ENCODE assay signal across 1 cellular context in the genomic region with DNA sequence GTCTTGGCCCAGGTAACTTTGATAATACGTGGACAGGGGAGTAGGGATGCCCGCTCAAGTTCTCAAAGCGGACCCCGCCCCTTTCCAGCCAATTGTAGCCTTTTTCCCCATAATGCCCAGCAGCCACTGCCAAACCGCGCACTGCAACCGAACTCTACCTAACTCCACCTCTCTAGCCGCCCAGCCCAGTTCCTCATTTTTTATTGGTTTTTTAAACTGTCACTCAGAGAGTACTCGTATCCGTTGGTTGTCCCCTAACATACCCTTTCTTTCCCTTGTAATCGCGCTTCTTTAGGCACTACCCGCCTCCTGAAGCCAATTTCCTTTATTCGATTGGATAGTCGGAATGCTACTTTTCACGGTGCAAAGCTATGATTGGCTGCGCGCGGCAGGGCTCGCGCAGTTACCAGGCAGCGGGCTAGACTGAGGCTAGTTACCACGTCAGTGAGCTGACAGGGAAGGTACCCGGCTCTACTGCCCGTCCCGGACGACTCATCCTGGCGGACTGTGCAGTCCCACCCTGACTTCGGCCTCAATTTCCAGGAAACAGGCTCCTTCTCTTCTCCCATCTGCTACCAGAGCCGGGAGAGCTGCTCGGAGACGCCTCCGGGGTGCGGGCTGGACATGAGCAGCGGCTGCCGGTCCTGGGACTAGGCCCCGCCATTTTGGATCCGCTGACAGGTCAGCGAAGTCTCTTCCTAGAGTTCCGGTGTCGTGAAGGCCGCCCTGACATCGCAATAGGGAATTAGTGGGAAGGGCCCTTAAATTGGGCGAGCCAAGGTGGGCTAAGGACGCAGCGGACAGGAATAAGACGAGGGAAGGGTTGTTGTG.
A peak's percentile ranks its signal among the peaks of the same experiment; 100 is the strongest.
TF ChIP-seq lines count a peak whose summit lies in the region.

A gene with protein sequence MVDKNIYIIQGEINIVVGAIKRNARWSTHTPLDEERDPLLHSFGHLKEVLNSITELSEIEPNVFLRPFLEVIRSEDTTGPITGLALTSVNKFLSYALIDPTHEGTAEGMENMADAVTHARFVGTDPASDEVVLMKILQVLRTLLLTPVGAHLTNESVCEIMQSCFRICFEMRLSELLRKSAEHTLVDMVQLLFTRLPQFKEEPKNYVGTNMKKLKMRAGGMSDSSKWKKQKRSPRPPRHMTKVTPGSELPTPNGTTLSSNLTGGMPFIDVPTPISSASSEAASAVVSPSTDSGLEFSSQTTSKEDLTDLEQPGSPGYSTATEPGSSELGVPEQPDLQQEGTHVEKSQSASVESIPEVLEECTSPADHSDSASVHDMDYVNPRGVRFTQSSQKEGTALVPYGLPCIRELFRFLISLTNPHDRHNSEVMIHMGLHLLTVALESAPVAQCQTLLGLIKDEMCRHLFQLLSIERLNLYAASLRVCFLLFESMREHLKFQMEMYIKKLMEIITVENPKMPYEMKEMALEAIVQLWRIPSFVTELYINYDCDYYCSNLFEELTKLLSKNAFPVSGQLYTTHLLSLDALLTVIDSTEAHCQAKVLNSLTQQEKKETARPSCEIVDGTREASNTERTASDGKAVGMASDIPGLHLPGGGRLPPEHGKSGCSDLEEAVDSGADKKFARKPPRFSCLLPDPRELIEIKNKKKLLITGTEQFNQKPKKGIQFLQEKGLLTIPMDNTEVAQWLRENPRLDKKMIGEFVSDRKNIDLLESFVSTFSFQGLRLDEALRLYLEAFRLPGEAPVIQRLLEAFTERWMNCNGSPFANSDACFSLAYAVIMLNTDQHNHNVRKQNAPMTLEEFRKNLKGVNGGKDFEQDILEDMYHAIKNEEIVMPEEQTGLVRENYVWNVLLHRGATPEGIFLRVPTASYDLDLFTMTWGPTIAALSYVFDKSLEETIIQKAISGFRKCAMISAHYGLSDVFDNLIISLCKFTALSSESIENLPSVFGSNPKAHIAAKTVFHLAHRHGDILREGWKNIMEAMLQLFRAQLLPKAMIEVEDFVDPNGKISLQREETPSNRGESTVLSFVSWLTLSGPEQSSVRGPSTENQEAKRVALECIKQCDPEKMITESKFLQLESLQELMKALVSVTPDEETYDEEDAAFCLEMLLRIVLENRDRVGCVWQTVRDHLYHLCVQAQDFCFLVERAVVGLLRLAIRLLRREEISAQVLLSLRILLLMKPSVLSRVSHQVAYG (N-terminal part only) (plus strand): TSS at position 432 of the 831 bp plus-strand sequence. CDS start 13,407 bp downstream, outside the sequence.

TF ChIP-seq in A549, 52 proteins besides CTCF, POLR2A, EP300 and RAD21 (continued from another document):
- TF ChIP-seq, protein P1, sequence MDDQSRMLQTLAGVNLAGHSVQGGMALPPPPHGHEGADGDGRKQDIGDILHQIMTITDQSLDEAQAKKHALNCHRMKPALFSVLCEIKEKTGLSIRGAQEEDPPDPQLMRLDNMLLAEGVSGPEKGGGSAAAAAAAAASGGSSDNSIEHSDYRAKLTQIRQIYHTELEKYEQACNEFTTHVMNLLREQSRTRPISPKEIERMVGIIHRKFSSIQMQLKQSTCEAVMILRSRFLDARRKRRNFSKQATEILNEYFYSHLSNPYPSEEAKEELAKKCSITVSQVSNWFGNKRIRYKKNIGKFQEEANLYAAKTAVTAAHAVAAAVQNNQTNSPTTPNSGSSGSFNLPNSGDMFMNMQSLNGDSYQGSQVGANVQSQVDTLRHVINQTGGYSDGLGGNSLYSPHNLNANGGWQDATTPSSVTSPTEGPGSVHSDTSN (IDR thresholded peaks at IDR 0.05) = peak; percentile 95
- TF ChIP-seq, protein P2, sequence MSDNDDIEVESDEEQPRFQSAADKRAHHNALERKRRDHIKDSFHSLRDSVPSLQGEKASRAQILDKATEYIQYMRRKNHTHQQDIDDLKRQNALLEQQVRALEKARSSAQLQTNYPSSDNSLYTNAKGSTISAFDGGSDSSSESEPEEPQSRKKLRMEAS (IDR thresholded peaks at IDR 0.05) = peak; percentile 55; the same call in 1 of the 2 replicates
- TF ChIP-seq NFE2L2 (conservative IDR thresholded peaks at IDR 0.05; ENCODE audit: low read length) (no peak), RFX5 (IDR thresholded peaks at IDR 0.05) (peak; percentile 92), SREBF2 (IDR thresholded peaks at IDR 0.05) (no peak), ZSCAN20 (CRISPR knock-in tag; IDR thresholded peaks at IDR 0.05) (no peak)
- TF ChIP-seq, protein P3, sequence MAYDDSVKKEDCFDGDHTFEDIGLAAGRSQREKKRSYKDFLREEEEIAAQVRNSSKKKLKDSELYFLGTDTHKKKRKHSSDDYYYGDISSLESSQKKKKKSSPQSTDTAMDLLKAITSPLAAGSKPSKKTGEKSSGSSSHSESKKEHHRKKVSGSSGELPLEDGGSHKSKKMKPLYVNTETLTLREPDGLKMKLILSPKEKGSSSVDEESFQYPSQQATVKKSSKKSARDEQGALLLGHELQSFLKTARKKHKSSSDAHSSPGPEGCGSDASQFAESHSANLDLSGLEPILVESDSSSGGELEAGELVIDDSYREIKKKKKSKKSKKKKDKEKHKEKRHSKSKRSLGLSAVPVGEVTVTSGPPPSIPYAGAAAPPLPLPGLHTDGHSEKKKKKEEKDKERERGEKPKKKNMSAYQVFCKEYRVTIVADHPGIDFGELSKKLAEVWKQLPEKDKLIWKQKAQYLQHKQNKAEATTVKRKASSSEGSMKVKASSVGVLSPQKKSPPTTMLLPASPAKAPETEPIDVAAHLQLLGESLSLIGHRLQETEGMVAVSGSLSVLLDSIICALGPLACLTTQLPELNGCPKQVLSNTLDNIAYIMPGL (CRISPR knock-in tag; IDR thresholded peaks at IDR 0.05; ENCODE audit: borderline replicate concordance) = no peak
